Comparison of ENCODE assay signal across 8 cellular contexts in the genomic region with DNA sequence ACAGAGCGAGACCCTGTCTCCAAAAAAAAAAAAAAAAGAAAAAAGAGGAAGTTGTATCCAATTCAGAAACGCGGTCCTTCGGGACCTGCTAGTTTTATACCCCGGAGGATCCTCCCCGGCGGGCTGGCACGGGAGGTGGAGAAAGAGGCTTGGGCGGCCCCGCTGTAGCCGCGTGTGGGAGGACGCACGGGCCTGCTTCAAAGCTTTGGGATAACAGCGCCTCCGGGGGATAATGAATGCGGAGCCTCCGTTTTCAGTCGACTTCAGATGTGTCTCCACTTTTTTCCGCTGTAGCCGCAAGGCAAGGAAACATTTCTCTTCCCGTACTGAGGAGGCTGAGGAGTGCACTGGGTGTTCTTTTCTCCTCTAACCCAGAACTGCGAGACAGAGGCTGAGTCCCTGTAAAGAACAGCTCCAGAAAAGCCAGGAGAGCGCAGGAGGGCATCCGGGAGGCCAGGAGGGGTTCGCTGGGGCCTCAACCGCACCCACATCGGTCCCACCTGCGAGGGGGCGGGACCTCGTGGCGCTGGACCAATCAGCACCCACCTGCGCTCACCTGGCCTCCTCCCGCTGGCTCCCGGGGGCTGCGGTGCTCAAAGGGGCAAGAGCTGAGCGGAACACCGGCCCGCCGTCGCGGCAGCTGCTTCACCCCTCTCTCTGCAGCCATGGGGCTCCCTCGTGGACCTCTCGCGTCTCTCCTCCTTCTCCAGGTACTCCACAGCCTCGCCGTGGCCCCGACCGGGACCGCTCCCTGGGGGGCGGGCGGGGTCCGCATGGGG. TPM values are rescaled to one million over a fixed set of nuclear protein-coding genes. Genes with fewer than 3 reads are reported as not detected.
A peak's percentile ranks its signal among the peaks of the same experiment; 100 is the strongest.
DNase-seq lines count a peak whose midpoint lies in the region; ATAC-seq and TF ChIP-seq lines count a peak whose summit lies in the region.

CDH3 (plus strand) TSS at position 596 of the 779 bp plus-strand sequence; CDS start at position 666, 70 bp downstream.

- peaks cover 46% of the 10 kb centered on the region for H3K4me1 Mint-ChIP-seq in nephron progenitor cell

- no peaks in the 10 kb centered on the region for H3K9me3 ChIP-seq in effector memory CD4-positive, alpha-beta T cell (ENCODE audit: control insufficient read depth, low read length)

- peak within 1 kb of the TSS; percentile 48 for H3K4me3 ChIP-seq in effector memory CD4-positive, alpha-beta T cell (ENCODE audit: insufficient read depth, low read depth, low read length, poor library complexity, severe bottlenecking)

- peaks cover 18% of the 10 kb centered on the region for H3K4me1 ChIP-seq in effector memory CD4-positive, alpha-beta T cell (ENCODE audit: control insufficient read depth, insufficient read depth, low read length, poor library complexity, severe bottlenecking)

- H3K9me3 Mint-ChIP-seq in nephron progenitor cell = no peaks in the 10 kb centered on the region

- H3K36me3 ChIP-seq in effector memory CD4-positive, alpha-beta T cell (ENCODE audit: control insufficient read depth, insufficient read depth, low read length) = no peaks in the 10 kb centered on the region

- H3K4me3 Mint-ChIP-seq in nephron progenitor cell = peak within 1 kb of the TSS; percentile 86

- H3K27ac Mint-ChIP-seq in nephron progenitor cell = no peak within 1 kb of the TSS

- H3K27me3 Mint-ChIP-seq in nephron progenitor cell (ENCODE audit: low read depth, poor library complexity) = peaks cover 37% of the 10 kb centered on the region

- DNase-seq in stimulated activated CD4-positive, alpha-beta T cell treated with anti-CD3 and anti-CD28 coated beads, Interleukin-1b, Interleukin-23, amount 100 ng/mL, for 4 hours (ENCODE audit: low read depth in 2 of 2) = peak; percentile 8 to 21
- no peak for DNase-seq in stimulated activated CD4-positive, alpha-beta T cell treated with anti-CD3 and anti-CD28 coated beads, Interleukin-4, amount 100 ng/mL, for 24 hours
- DNase-seq in RPMI7951 (ENCODE audit: low read depth) = peak; percentile 36
- no peak for DNase-seq in effector memory CD4-positive, alpha-beta T cell
- peak; percentile 60 for DNase-seq in nephron progenitor cell

- no peak for TF ChIP-seq CTCF in nephron progenitor cell (IDR thresholded peaks at IDR 0.05)

- no peaks in the 10 kb centered on the region for H3K36me3 Mint-ChIP-seq in nephron progenitor cell (ENCODE audit: low read depth)

- no peak for ATAC-seq in HG02840 (IDR thresholded peaks at IDR 0.05; ENCODE audit: low FRiP score, unreplicated experiment)
- ATAC-seq in GM21447 (IDR thresholded peaks at IDR 0.05; ENCODE audit: unreplicated experiment) = no peak
- ATAC-seq in GM21526 (IDR thresholded peaks at IDR 0.05; ENCODE audit: low FRiP score, unreplicated experiment) = no peak

- peaks cover 49% of the 10 kb centered on the region for H3K27me3 ChIP-seq in effector memory CD4-positive, alpha-beta T cell (replicated peaks; ENCODE audit: control insufficient read depth, insufficient read depth, low read length, poor library complexity, severe bottlenecking)

- no peak within 1 kb of the TSS for H3K27ac ChIP-seq in effector memory CD4-positive, alpha-beta T cell (ENCODE audit: insufficient read depth, low read length, poor library complexity, severe bottlenecking)

RNA-seq across cellular contexts. Expression of gene CDH3, which starts in this region (rescaled TPM):
- under 0.01 and 0.24 TPM in 2 replicates for total RNA-seq in RPMI7951 (2014; rRNA removed; shearing (Covaris generic))

Comparison
In these comparisons a context has a peak if more than half of its experiments do, and no peak if none do; other contexts are left out.
1. DNase-seq: peak in stimulated activated CD4-positive, alpha-beta T cell treated with anti-CD3 and anti-CD28 coated beads, Interleukin-1b, Interleukin-23, amount 100 ng/mL, for 4 hours (2 of 2) and nephron progenitor cell (single experiment); none in stimulated activated CD4-positive, alpha-beta T cell treated with anti-CD3 and anti-CD28 coated beads, Interleukin-4, amount 100 ng/mL, for 24 hours (single experiment) and effector memory CD4-positive, alpha-beta T cell (0 of 3).
2. Peak in DNase-seq in RPMI7951; RNA of the gene not detected or under 1 TPM.